ENCODE assay signal across 23 cellular contexts in the genomic region with DNA sequence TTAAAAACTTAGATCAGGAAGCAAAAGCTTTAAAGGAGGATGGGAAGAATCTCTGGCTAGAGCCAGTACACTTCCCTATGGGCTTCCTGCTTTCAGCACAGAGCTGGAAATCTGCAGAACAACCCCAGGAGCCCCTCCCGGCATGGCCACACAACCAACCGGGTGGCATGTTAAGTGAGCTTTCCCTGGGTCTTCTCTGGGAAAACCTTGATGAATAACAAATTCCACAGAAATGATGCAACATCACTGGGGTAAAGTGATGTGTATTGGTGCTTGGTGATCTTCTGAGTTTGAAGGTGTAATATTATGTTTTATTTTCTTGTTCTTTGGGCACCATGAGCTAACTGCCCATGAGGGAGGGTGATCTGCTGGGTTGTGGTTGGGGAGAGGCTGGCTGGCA. TPM values are rescaled to one million over a fixed set of nuclear protein-coding genes. Genes with fewer than 3 reads are reported as not detected.
DNase-seq lines count a peak whose midpoint lies in the region; ATAC-seq and TF ChIP-seq lines count a peak whose summit lies in the region.
"Had no signal": no experiment of that assay in that cellular context is flagged by ENCODE, and none has a peak within 500 bp of the region (broad histone marks: within the 10 kb centered on the region; RNA-seq: fewer than 3 reads in every experiment).

No MANE protein-coding gene starts in this region.

- 79% methylated on average over 2 of the region's 2 CpGs for WGBS in mesenchymal stem cell

- DNase-seq in EL (peak; percentile 74), PC-3 (peak; percentile 75), brain microvascular endothelial cell (no peak), mesenchymal stem cell (no peak), SW480 (ENCODE audit: low spot score) (no peak), superior temporal gyrus (ENCODE audit: extremely low spot score) (no peak), NCI-H345 treated with DMSO at 0.1 percent for 48 hours (lab: John Stamatoyannopoulos, UW; ENCODE audit: unreplicated experiment) (no peak), OCI-LY7 (ENCODE audit: low spot score) (no peak)
- DNase-seq: activated CD4-positive, alpha-beta T cell treated with anti-CD3 and anti-CD28 coated beads, Interleukin-2, amount 50 U/mL, for 48 hours; activated effector memory CD4-positive, alpha-beta T cell treated with Interleukin-2 at 50 U/mL for 16 hours; AML-193; cerebellar nuclear complex; effector CD8-positive, alpha-beta T cell; heart left ventricle; NCI-H146; NCI-H2171; NCI-H748 treated with DMSO at 0.1 percent for 48 hours; SJCRH30; stimulated activated CD4-positive, alpha-beta T cell treated with anti-CD3 and anti-CD28 coated beads, Interleukin-2, amount 100 ng/mL, for 48 hours; T-helper 2 cell; transverse colon had no signal

- H3K9ac ChIP-seq in PC-3 (ENCODE audit: low read length) (no peak overlapping the region), mesenchymal stem cell (ENCODE audit: low read length) (no peak overlapping the region)

- H2BK120ac ChIP-seq in mesenchymal stem cell (ENCODE audit: low read depth, low read length): no peak overlapping the region

- ATAC-seq in PC-3: peak; percentile 54
- ATAC-seq: heart left ventricle, WTC11 had no signal

- no peak overlapping the region for H2BK15ac ChIP-seq in mesenchymal stem cell (ENCODE audit: low read depth, poor library complexity, severe bottlenecking)

- H3K36me3 ChIP-seq in PC-3 (ENCODE audit: low read depth, low read length) (no peaks in the 10 kb centered on the region), brain microvascular endothelial cell (replicated peaks) (no peaks in the 10 kb centered on the region), mesenchymal stem cell (ENCODE audit: control insufficient read depth in 1 of 2, insufficient read depth in 2 of 2, low read depth in 1 of 2, low read length in 2 of 2) (no peaks in the 10 kb centered on the region), OCI-LY7 (ENCODE audit: insufficient read depth, low read length) (no peaks in the 10 kb centered on the region)
- H3K36me3 ChIP-seq: heart left ventricle, SJCRH30, transverse colon had no signal

- no peak overlapping the region for H2BK12ac ChIP-seq in mesenchymal stem cell (ENCODE audit: low read length in 2 of 2)

- H3K9me3 ChIP-seq in PC-3 (ENCODE audit: low read length): no peaks in the 10 kb centered on the region
- H3K9me3 ChIP-seq in mesenchymal stem cell (ENCODE audit: control insufficient read depth, low read length): peaks cover 5% of the 10 kb centered on the region
- no peaks in the 10 kb centered on the region for H3K9me3 ChIP-seq in OCI-LY7 (ENCODE audit: low read length)
- H3K9me3 ChIP-seq: SJCRH30, transverse colon had no signal

- H3K23ac ChIP-seq in mesenchymal stem cell (ENCODE audit: low read length in 2 of 2): no peak overlapping the region

- 0 out of 2 replicates have a peak overlapping the region, but pooled peaks have one; percentile 7 for H3K4me3 ChIP-seq in PC-3 (ENCODE audit: low read length)
- no peak overlapping the region for H3K4me3 ChIP-seq in brain microvascular endothelial cell (ENCODE audit: low read depth, low read length)
- H3K4me3 ChIP-seq in mesenchymal stem cell (ENCODE audit: insufficient read depth in 1 of 2, low read depth in 1 of 2, low read length in 2 of 2): no peak overlapping the region
- H3K4me3 ChIP-seq in OCI-LY7 (ENCODE audit: low read depth, low read length, poor library complexity, severe bottlenecking): no peak overlapping the region
- H3K4me3 ChIP-seq: heart left ventricle, SJCRH30, skin epidermis, transverse colon had no signal

- H3F3A ChIP-seq in PC-3 (ENCODE audit: low read length, unreplicated experiment): no peaks in the 10 kb centered on the region

- no peak overlapping the region for H3K14ac ChIP-seq in mesenchymal stem cell (ENCODE audit: low read length in 2 of 2)

- H4K8ac ChIP-seq in mesenchymal stem cell (ENCODE audit: low read length): no peak overlapping the region

- no peak overlapping the region for H3K18ac ChIP-seq in mesenchymal stem cell (ENCODE audit: low read depth in 1 of 2, low read length in 2 of 2)

- BruUV-seq in PC-3 (replicated peaks; lab: Mats Ljungman, UMichigan) (no TSS peak), OCI-LY7 (replicated peaks; lab: Mats Ljungman, UMichigan) (no TSS peak)

- H4K91ac ChIP-seq in mesenchymal stem cell (ENCODE audit: low read length): no peak overlapping the region

- intact Hi-C loops in PC-3 (cut with micrococcal nuclease) (no loop called here), OCI-LY7 (cut with micrococcal nuclease; ENCODE audit: unreplicated experiment) (no loop called here)

- H3K79me2 ChIP-seq in PC-3 (ENCODE audit: low read length) (peaks cover 53% of the 10 kb centered on the region), OCI-LY7 (ENCODE audit: insufficient read depth, low read depth, low read length) (no peaks in the 10 kb centered on the region)

- in situ Hi-C loops in brain microvascular endothelial cell (cut with HindIII; ENCODE audit: low pct_ligation_motif_present, low sequenced_read_pairs): no loop called here

- H3K27ac ChIP-seq in PC-3 (ENCODE audit: low read length) (peak overlapping the region; percentile 48), brain microvascular endothelial cell (peak overlapping the region; percentile 30), mesenchymal stem cell (ENCODE audit: low read length, poor library complexity, severe bottlenecking) (peak overlapping the region; percentile 35), OCI-LY7 (ENCODE audit: low read depth, low read length, poor library complexity, severe bottlenecking) (no peak overlapping the region)
- H3K27ac ChIP-seq: heart left ventricle, SJCRH30, skin epidermis, transverse colon had no signal

- H3K27me3 ChIP-seq in PC-3 (ENCODE audit: low read length) (no peaks in the 10 kb centered on the region), brain microvascular endothelial cell (replicated peaks) (no peaks in the 10 kb centered on the region), mesenchymal stem cell (ENCODE audit: control insufficient read depth in 1 of 2, insufficient read depth in 1 of 2, low read length in 2 of 2) (no peaks in the 10 kb centered on the region)
- H3K27me3 ChIP-seq: SJCRH30, transverse colon had no signal

- H2BK5ac ChIP-seq in mesenchymal stem cell (ENCODE audit: low read depth, low read length, poor library complexity, severe bottlenecking): no peak overlapping the region

- H3K4ac ChIP-seq in mesenchymal stem cell (ENCODE audit: low read depth in 1 of 2, low read length in 2 of 2): no peak overlapping the region

- no peaks in the 10 kb centered on the region for H4K20me1 ChIP-seq in PC-3 (ENCODE audit: low read length)
- H4K20me1 ChIP-seq in OCI-LY7 (ENCODE audit: insufficient read depth, low read length): no peaks in the 10 kb centered on the region

- H3K4me1 ChIP-seq in PC-3 (ENCODE audit: insufficient read depth, low read length): peaks cover 27% of the 10 kb centered on the region
- H3K4me1 ChIP-seq in mesenchymal stem cell (ENCODE audit: control insufficient read depth, insufficient read depth, low read depth, low read length): no peaks in the 10 kb centered on the region
- H3K4me1 ChIP-seq in OCI-LY7 (ENCODE audit: insufficient read depth, low read length, poor library complexity, severe bottlenecking): no peaks in the 10 kb centered on the region
- H3K4me1 ChIP-seq: heart left ventricle, SJCRH30, transverse colon had no signal

- H2AFZ ChIP-seq in PC-3 (ENCODE audit: low read length): no peak overlapping the region
- no peak overlapping the region for H2AFZ ChIP-seq in mesenchymal stem cell (ENCODE audit: low read depth, low read length)
- H2AFZ ChIP-seq in OCI-LY7 (ENCODE audit: low read length): no peak overlapping the region

- CTCF ChIA-PET in PC-3 (lab: Charles Lee) (no interaction called here), OCI-LY7 (lab: Charles Lee; ENCODE audit: unreplicated experiment) (no interaction called here)

- H3K9me2 ChIP-seq in PC-3 (replicated peaks; ENCODE audit: low read length): no peaks in the 10 kb centered on the region
- no peaks in the 10 kb centered on the region for H3K9me2 ChIP-seq in OCI-LY7 (ENCODE audit: insufficient read depth, low read length)

- H2AK5ac ChIP-seq in mesenchymal stem cell (ENCODE audit: low read length, severe bottlenecking): no peak overlapping the region

- H3K4me2 ChIP-seq in PC-3 (ENCODE audit: low read length) (peak overlapping the region; percentile 57), mesenchymal stem cell (ENCODE audit: low read length, poor library complexity, severe bottlenecking) (no peak overlapping the region), OCI-LY7 (ENCODE audit: low read length) (no peak overlapping the region)

- POLR2A ChIA-PET in PC-3 (lab: Charles Lee; ENCODE audit: unreplicated experiment): interaction anchor here (0.5 kb wide), 1 partner anchor 332 kb away, joined by 3 read pairs; no protein-coding TSS in a partner anchor
- POLR2A ChIA-PET in OCI-LY7 (lab: Charles Lee): no interaction called here

- peaks cover 4% of the 10 kb centered on the region for H3K79me1 ChIP-seq in mesenchymal stem cell (replicated peaks; ENCODE audit: low read length, poor library complexity, severe bottlenecking)

- TF ChIP-seq CTCF in PC-3 (conservative IDR thresholded peaks at IDR 0.05; ENCODE audit: low read depth, low read length) (no peak), brain microvascular endothelial cell (IDR thresholded peaks at IDR 0.05; ENCODE audit: low read depth, low read length, missing control alignments) (no peak), OCI-LY7 (conservative IDR thresholded peaks at IDR 0.05; ENCODE audit: low read length) (no peak)

RNA-seq across cellular contexts. Expression of gene NHS, which starts 22.1 kb away (rescaled TPM):
- total RNA-seq in PC-3 (2014; rRNA removed) (4.9 and 5.6 TPM in 2 replicates), OCI-LY7 (2022) (not detected in 2 replicates)
- polyA plus RNA-seq in mesenchymal stem cell (2013, experiment 1 of 2): 0.03 TPM
- polyA plus RNA-seq in mesenchymal stem cell (2013, experiment 2 of 2): 0.03 TPM
- total RNA-seq in OCI-LY7 (2014; rRNA removed; shearing (Covaris generic)): not detected in 2 replicates

Comparison
In these comparisons a context has a peak if more than half of its experiments do, and no peak if none do; other contexts are left out.
1. DNase-seq: peak in EL (single experiment) and PC-3 (single experiment); none in brain microvascular endothelial cell (single experiment), mesenchymal stem cell (single experiment), SW480 (single experiment), superior temporal gyrus (single experiment), NCI-H345 treated with DMSO at 0.1 percent for 48 hours (single experiment) and OCI-LY7 (single experiment).